Comparison of ENCODE assay signal across 32 cellular contexts in the genomic region with DNA sequence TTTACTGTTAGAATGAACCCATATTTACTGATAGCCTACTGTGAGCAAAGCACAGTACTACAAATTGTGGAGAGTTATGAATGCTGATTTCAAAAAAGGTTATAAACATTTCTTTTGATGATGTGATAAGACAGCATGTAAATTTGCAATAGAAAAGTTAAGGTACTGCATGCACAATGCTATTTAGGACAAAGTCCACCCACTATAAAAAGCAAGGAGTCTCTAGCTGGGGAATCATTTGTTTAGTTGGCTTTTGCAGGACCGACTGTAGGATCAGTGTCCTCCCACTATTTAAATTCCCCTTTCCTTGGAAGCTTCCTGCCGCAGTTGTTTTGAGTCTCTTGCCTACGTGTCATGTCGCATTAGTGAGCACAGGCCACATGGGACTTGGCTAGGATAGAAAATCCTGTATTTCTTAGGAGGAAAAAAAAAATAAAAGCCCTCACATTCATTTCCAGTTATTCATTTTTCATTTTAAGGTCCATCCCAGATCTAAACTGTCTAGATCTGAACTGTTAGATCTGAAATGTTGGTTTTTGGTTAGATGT. TPM values are rescaled to one million over a fixed set of nuclear protein-coding genes. Genes with fewer than 3 reads are reported as not detected.
DNase-seq lines count a peak whose midpoint lies in the region; TF ChIP-seq lines count a peak whose summit lies in the region.
"Had no signal": no experiment of that assay in that cellular context is flagged by ENCODE, and none has a peak within 500 bp of the region (broad histone marks: within the 10 kb centered on the region; RNA-seq: fewer than 3 reads in every experiment).

No MANE protein-coding gene starts in this region.

- TF ChIP-seq CTCF in KMS-11 (conservative IDR thresholded peaks at IDR 0.05; ENCODE audit: low read depth, low read length) = no peak
- TF ChIP-seq CTCF in SK-N-SH (IDR thresholded peaks at IDR 0.05) = no peak
- TF ChIP-seq CTCF in fibroblast of mammary gland (conservative IDR thresholded peaks at IDR 0.05; ENCODE audit: control insufficient read depth, insufficient read depth, low read depth, low read length) = no peak
- TF ChIP-seq CTCF in osteoblast (IDR thresholded peaks at IDR 0.05; ENCODE audit: extremely low read depth, low read depth, low read length) = no peak

- no peak overlapping the region for H3K9ac ChIP-seq in KMS-11
- H3K9ac ChIP-seq in SK-N-SH = no peak overlapping the region

- WGBS in SK-N-SH (ENCODE audit: low lambda C conversion rate) = 61% methylated on average over 4 of the region's 4 CpGs

- H3K27me3 ChIP-seq in KMS-11 (ENCODE audit: insufficient read depth, low read depth) = no peaks in the 10 kb centered on the region
- no peaks in the 10 kb centered on the region for H3K27me3 ChIP-seq in SK-N-SH (ENCODE audit: insufficient read depth)
- H3K27me3 ChIP-seq in osteoblast (ENCODE audit: insufficient read depth, low read length) = no peaks in the 10 kb centered on the region
- H3K27me3 ChIP-seq: suprapubic skin, upper lobe of right lung had no signal

- H3K4me2 ChIP-seq in KMS-11 = peak overlapping the region; percentile 96
- no peak overlapping the region for H3K4me2 ChIP-seq in SK-N-SH
- peak overlapping the region; percentile 27 for H3K4me2 ChIP-seq in osteoblast (ENCODE audit: insufficient read depth, low read length)

- no peak overlapping the region for H3K4me3 ChIP-seq in KMS-11 (IDR thresholded peaks at IDR 0.05; ENCODE audit: insufficient read depth, low read depth, low read length)
- no peak overlapping the region for H3K4me3 ChIP-seq in SK-N-SH (ENCODE audit: low read depth in 2 of 2, low read length in 1 of 2)
- H3K4me3 ChIP-seq in fibroblast of mammary gland (ENCODE audit: control insufficient read depth, low read depth, low read length) = no peak overlapping the region
- H3K4me3 ChIP-seq in osteoblast (ENCODE audit: insufficient read depth, low read length) = no peak overlapping the region
- H3K4me3 ChIP-seq: lower lobe of right lung, skin epidermis, suprapubic skin, upper lobe of right lung had no signal

- H4K20me1 ChIP-seq in KMS-11 (ENCODE audit: insufficient read depth) (no peaks in the 10 kb centered on the region), SK-N-SH (ENCODE audit: insufficient read depth) (no peaks in the 10 kb centered on the region), osteoblast (ENCODE audit: insufficient read depth, low read length) (no peaks in the 10 kb centered on the region)

- POLR2A ChIA-PET in SK-N-SH (lab: Yijun Ruan, JAX) = no interaction called here

- no peak for TF ChIP-seq EP300 in SK-N-SH (IDR thresholded peaks at IDR 0.05; ENCODE audit: borderline replicate concordance in 1 of 2, low read depth in 1 of 2, low read length in 1 of 2)

- DNase-seq in SK-N-SH (no peak), fibroblast of mammary gland (ENCODE audit: low read depth) (peak; percentile 39), osteoblast (ENCODE audit: insufficient read length, low spot score, missing footprints) (peak; percentile 68), NCI-H446 treated with DMSO at 0.1 percent for 48 hours (lab: John Stamatoyannopoulos, UW) (no peak), 8988T (no peak), NCI-H82 (lab: John Stamatoyannopoulos, UW) (no peak), A172 (ENCODE audit: low spot score) (no peak)
- DNase-seq: activated CD4-positive, alpha-beta T cell treated with anti-CD3 and anti-CD28 coated beads for 48 hours; activated CD8-positive, alpha-beta memory T cell treated with anti-CD3 and anti-CD28 coated beads for 24 hours; activated T-cell treated with anti-CD3 and anti-CD28 coated beads for 4 hours; anterior cingulate cortex; Caco-2; effector CD4-positive, alpha-beta T cell; head of caudate nucleus; kidney glomerular epithelial cell; lower lobe of right lung; natural killer cell; NCI-H1048; NCI-H187 treated with DMSO at 0.1 percent for 48 hours; NCI-H2171; NCI-H510A treated with DMSO at 0.1 percent for 48 hours; SIG-M5; stimulated activated naive CD4-positive, alpha-beta T cell treated with Interleukin-2 at 50 U/mL for 16 hours; T-helper 9 cell; upper lobe of right lung had no signal

- H2AFZ ChIP-seq in KMS-11 (ENCODE audit: low read depth) = no peak overlapping the region
- no peak overlapping the region for H2AFZ ChIP-seq in SK-N-SH (ENCODE audit: low read depth)
- H2AFZ ChIP-seq in osteoblast (ENCODE audit: low read length) = peak overlapping the region; percentile 2

- no peaks in the 10 kb centered on the region for H3K9me2 ChIP-seq in SK-N-SH

- H3K4me1 ChIP-seq in KMS-11 (ENCODE audit: low read depth, poor library complexity, severe bottlenecking) (peaks cover 93% of the 10 kb centered on the region), SK-N-SH (ENCODE audit: control insufficient read depth in 1 of 2, insufficient read depth in 2 of 2, low read depth in 1 of 2, low read length in 1 of 2) (peaks cover 0 to 26% of the 10 kb centered on the region in 2 experiments; a peak in 2 of 4 replicates), osteoblast (ENCODE audit: insufficient read depth, low read length) (peaks cover 12% of the 10 kb centered on the region)
- H3K4me1 ChIP-seq: Caco-2, lower lobe of right lung, suprapubic skin, upper lobe of right lung had no signal

- H3K27ac ChIP-seq in KMS-11 = peak overlapping the region; percentile 96; the same call in 1 of the 2 replicates
- peak overlapping the region in 1 of 2 experiments; percentile 73; a peak in 2 of 4 replicates for H3K27ac ChIP-seq in SK-N-SH (ENCODE audit: low read depth in 2 of 2, low read length in 1 of 2)
- H3K27ac ChIP-seq in osteoblast (ENCODE audit: low read depth, low read length) = no peak overlapping the region
- H3K27ac ChIP-seq: C4-2B, epithelial cell of prostate, lower lobe of right lung, upper lobe of right lung, VCaP had no signal

- TF ChIP-seq RAD21 in SK-N-SH (IDR thresholded peaks at IDR 0.05; ENCODE audit: low read length) = no peak

- H3K79me2 ChIP-seq in KMS-11 (ENCODE audit: insufficient read depth, low read depth) (peaks cover 70% of the 10 kb centered on the region), SK-N-SH (ENCODE audit: insufficient read depth) (no peaks in the 10 kb centered on the region), osteoblast (ENCODE audit: insufficient read depth, low read length) (no peaks in the 10 kb centered on the region)

- H3K36me3 ChIP-seq in KMS-11 (ENCODE audit: insufficient read depth) (no peaks in the 10 kb centered on the region), SK-N-SH (replicated peaks in 1 of 2; ENCODE audit: control insufficient read depth in 1 of 2, insufficient read depth in 2 of 2, low read length in 1 of 2) (no peaks in the 10 kb centered on the region), osteoblast (ENCODE audit: insufficient read depth, low read length) (no peaks in the 10 kb centered on the region)
- H3K36me3 ChIP-seq: lower lobe of right lung, suprapubic skin, upper lobe of right lung had no signal

- CTCF ChIA-PET in SK-N-SH (lab: Yijun Ruan, JAX) = interaction anchor here (1.0 to 2.6 kb wide), 6 partner anchors 10 to 520 kb away, joined by 3 to 8 read pairs (median 4); no protein-coding TSS in a partner anchor

- H3K9me3 ChIP-seq in SK-N-SH = no peaks in the 10 kb centered on the region
- H3K9me3 ChIP-seq in osteoblast (ENCODE audit: low read depth, low read length) = no peaks in the 10 kb centered on the region
- H3K9me3 ChIP-seq: Caco-2, lower lobe of right lung, suprapubic skin, upper lobe of right lung had no signal

- H3F3A ChIP-seq in SK-N-SH (replicated peaks; ENCODE audit: insufficient read depth) = no peaks in the 10 kb centered on the region

TF ChIP-seq in SK-N-SH, 30 proteins besides CTCF, POLR2A, EP300 and RAD21:
- no peak for TF ChIP-seq RCOR1 (IDR thresholded peaks at IDR 0.05; ENCODE audit: low read length)
- TF ChIP-seq CHD2 (IDR thresholded peaks at IDR 0.05; ENCODE audit: low read length, partially characterized antibody) = peak; percentile 4

RNA-seq across cellular contexts. Expression of gene QPCT, which starts 13.1 kb away (rescaled TPM):
- polyA plus RNA-seq in SK-N-SH (2012; rRNA removed) = 0.06 and 0.12 TPM in 2 replicates
- polyA plus RNA-seq in SK-N-SH (2012; cell fraction: cytosol; rRNA removed) = 0.21 and 0.22 TPM in 2 replicates
- 0.09 and 0.36 TPM in 2 replicates for polyA plus RNA-seq in SK-N-SH (2012; cell fraction: nucleus; rRNA removed)
- total RNA-seq in osteoblast = 25.0 and 25.7 TPM in 2 replicates
- 18.4 and 21.6 TPM in 2 replicates for total RNA-seq in A172 (2014; rRNA removed; shearing (Covaris generic))
- total RNA-seq: G401 had no signal

RNA-seq across cellular contexts. Expression of gene PRKD3, which starts 32.9 kb away (rescaled TPM):
- 15.9 and 17.5 TPM in 2 replicates for polyA plus RNA-seq in SK-N-SH (2012; rRNA removed)
- 20.5 and 20.9 TPM in 2 replicates for polyA plus RNA-seq in SK-N-SH (2012; cell fraction: cytosol; rRNA removed)
- polyA plus RNA-seq in SK-N-SH (2012; cell fraction: nucleus; rRNA removed) = 14.8 and 25.9 TPM in 2 replicates
- 62.5 and 68.0 TPM in 2 replicates for total RNA-seq in osteoblast
- 59.8 and 63.5 TPM in 2 replicates for total RNA-seq in A172 (2014; rRNA removed; shearing (Covaris generic))

Comparison
In these comparisons a context has a peak if more than half of its experiments do, and no peak if none do; other contexts are left out.
1. DNase-seq: peak in fibroblast of mammary gland (single experiment) and osteoblast (single experiment); none in SK-N-SH (single experiment), NCI-H446 treated with DMSO at 0.1 percent for 48 hours (single experiment), 8988T (single experiment), NCI-H82 (single experiment) and A172 (single experiment).